In the genomic region with DNA sequence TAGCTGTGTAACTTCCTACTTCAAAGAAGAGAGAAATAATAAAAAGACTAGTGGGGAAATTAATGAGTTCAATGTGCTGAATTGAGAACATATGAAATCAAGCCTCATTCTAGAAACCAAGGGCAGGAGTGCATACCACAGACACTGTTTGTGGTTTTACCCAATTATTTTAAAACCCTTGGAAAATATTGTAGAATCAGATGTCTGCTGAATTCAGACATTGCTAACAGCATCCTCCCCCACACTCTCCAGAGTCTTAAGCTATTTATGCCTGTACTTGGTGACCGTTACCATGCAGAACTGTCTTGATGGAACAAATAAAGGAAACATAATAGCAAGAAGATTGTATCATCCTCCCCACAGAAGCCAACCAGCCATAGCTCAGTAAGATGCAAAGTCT, we compare ENCODE assay signal across 1 cellular context.
TF ChIP-seq lines count a peak whose summit lies in the region.

No MANE protein-coding gene starts in this region.

TF ChIP-seq in SK-N-SH, 30 proteins besides CTCF, POLR2A, EP300 and RAD21 (continued from another document):
- TF ChIP-seq, protein P1, sequence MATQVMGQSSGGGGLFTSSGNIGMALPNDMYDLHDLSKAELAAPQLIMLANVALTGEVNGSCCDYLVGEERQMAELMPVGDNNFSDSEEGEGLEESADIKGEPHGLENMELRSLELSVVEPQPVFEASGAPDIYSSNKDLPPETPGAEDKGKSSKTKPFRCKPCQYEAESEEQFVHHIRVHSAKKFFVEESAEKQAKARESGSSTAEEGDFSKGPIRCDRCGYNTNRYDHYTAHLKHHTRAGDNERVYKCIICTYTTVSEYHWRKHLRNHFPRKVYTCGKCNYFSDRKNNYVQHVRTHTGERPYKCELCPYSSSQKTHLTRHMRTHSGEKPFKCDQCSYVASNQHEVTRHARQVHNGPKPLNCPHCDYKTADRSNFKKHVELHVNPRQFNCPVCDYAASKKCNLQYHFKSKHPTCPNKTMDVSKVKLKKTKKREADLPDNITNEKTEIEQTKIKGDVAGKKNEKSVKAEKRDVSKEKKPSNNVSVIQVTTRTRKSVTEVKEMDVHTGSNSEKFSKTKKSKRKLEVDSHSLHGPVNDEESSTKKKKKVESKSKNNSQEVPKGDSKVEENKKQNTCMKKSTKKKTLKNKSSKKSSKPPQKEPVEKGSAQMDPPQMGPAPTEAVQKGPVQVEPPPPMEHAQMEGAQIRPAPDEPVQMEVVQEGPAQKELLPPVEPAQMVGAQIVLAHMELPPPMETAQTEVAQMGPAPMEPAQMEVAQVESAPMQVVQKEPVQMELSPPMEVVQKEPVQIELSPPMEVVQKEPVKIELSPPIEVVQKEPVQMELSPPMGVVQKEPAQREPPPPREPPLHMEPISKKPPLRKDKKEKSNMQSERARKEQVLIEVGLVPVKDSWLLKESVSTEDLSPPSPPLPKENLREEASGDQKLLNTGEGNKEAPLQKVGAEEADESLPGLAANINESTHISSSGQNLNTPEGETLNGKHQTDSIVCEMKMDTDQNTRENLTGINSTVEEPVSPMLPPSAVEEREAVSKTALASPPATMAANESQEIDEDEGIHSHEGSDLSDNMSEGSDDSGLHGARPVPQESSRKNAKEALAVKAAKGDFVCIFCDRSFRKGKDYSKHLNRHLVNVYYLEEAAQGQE (IDR thresholded peaks at IDR 0.05; ENCODE audit: low read depth, low read length): no peak
- TF ChIP-seq, protein P2, sequence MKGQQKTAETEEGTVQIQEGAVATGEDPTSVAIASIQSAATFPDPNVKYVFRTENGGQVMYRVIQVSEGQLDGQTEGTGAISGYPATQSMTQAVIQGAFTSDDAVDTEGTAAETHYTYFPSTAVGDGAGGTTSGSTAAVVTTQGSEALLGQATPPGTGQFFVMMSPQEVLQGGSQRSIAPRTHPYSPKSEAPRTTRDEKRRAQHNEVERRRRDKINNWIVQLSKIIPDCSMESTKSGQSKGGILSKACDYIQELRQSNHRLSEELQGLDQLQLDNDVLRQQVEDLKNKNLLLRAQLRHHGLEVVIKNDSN (IDR thresholded peaks at IDR 0.05; ENCODE audit: borderline replicate concordance, low read depth): no peak
- TF ChIP-seq, protein P3, sequence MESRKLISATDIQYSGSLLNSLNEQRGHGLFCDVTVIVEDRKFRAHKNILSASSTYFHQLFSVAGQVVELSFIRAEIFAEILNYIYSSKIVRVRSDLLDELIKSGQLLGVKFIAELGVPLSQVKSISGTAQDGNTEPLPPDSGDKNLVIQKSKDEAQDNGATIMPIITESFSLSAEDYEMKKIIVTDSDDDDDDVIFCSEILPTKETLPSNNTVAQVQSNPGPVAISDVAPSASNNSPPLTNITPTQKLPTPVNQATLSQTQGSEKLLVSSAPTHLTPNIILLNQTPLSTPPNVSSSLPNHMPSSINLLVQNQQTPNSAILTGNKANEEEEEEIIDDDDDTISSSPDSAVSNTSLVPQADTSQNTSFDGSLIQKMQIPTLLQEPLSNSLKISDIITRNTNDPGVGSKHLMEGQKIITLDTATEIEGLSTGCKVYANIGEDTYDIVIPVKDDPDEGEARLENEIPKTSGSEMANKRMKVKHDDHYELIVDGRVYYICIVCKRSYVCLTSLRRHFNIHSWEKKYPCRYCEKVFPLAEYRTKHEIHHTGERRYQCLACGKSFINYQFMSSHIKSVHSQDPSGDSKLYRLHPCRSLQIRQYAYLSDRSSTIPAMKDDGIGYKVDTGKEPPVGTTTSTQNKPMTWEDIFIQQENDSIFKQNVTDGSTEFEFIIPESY (IDR thresholded peaks at IDR 0.05; ENCODE audit: borderline replicate concordance, low read depth): no peak
- TF ChIP-seq JUND (IDR thresholded peaks at IDR 0.05) (no peak), EZH2phosphoT487 (IDR thresholded peaks at IDR 0.05; ENCODE audit: borderline replicate concordance, low read depth) (no peak), GATA2 (CRISPR knock-in tag; IDR thresholded peaks at IDR 0.05) (no peak), TCF12 (IDR thresholded peaks at IDR 0.05) (peak; percentile 86), RXRA (IDR thresholded peaks at IDR 0.05; ENCODE audit: borderline replicate concordance, low read depth) (0 out of 2 replicates have a peak, but pooled peaks have one; percentile 11), NFIC (IDR thresholded peaks at IDR 0.05; ENCODE audit: borderline replicate concordance) (peak; percentile 25; the same call in 1 of the 2 replicates), POLR2AphosphoS5 (IDR thresholded peaks at IDR 0.05; ENCODE audit: low read depth, low read length) (peak; percentile 45; the same call in 1 of the 2 replicates), CHD2 (IDR thresholded peaks at IDR 0.05; ENCODE audit: low read length, partially characterized antibody) (no peak)
- TF ChIP-seq, protein P4, sequence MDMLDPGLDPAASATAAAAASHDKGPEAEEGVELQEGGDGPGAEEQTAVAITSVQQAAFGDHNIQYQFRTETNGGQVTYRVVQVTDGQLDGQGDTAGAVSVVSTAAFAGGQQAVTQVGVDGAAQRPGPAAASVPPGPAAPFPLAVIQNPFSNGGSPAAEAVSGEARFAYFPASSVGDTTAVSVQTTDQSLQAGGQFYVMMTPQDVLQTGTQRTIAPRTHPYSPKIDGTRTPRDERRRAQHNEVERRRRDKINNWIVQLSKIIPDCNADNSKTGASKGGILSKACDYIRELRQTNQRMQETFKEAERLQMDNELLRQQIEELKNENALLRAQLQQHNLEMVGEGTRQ (IDR thresholded peaks at IDR 0.05; ENCODE audit: borderline replicate concordance, low read depth, low read length): no peak
- TF ChIP-seq, protein P5, sequence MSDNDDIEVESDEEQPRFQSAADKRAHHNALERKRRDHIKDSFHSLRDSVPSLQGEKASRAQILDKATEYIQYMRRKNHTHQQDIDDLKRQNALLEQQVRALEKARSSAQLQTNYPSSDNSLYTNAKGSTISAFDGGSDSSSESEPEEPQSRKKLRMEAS (IDR thresholded peaks at IDR 0.05; ENCODE audit: low read depth): no peak
- TF ChIP-seq, protein P6, sequence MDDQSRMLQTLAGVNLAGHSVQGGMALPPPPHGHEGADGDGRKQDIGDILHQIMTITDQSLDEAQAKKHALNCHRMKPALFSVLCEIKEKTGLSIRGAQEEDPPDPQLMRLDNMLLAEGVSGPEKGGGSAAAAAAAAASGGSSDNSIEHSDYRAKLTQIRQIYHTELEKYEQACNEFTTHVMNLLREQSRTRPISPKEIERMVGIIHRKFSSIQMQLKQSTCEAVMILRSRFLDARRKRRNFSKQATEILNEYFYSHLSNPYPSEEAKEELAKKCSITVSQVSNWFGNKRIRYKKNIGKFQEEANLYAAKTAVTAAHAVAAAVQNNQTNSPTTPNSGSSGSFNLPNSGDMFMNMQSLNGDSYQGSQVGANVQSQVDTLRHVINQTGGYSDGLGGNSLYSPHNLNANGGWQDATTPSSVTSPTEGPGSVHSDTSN (IDR thresholded peaks at IDR 0.05): peak; percentile 27; the same call in 1 of the 2 replicates
